13 cellular contexts compared by ENCODE assay signal in the genomic region with DNA sequence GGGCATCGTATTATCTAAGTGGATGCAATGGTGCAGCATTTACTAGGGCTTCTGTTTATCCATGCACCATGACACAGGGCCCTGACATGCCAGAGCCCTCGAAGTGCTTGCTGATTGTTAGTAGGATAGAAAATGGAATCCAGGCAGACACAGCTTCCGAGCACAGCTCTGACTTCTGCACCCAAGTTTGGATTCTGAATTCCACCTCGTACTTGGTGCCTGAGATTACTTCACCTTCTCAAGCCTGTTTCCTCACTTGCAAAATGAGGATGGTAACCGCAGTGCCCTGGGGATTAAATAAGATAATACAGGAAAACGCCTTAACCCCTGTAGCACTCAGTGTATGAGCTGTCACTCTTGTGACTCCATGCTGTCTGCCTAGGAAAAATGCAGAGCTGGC.
DNase-seq lines count a peak whose midpoint lies in the region; ATAC-seq and TF ChIP-seq lines count a peak whose summit lies in the region.
"Had no signal": no experiment of that assay in that cellular context is flagged by ENCODE, and none has a peak within 500 bp of the region (broad histone marks: within the 10 kb centered on the region; RNA-seq: fewer than 3 reads in every experiment).

No MANE protein-coding gene starts in this region.

- H3K27me3 ChIP-seq in adipocyte (replicated peaks; ENCODE audit: control insufficient read depth, insufficient read depth, low read length) = no peaks in the 10 kb centered on the region
- no peaks in the 10 kb centered on the region for H3K27me3 ChIP-seq in right cardiac atrium (ENCODE audit: control insufficient read depth, insufficient read depth)
- H3K27me3 ChIP-seq in sigmoid colon = no peaks in the 10 kb centered on the region

- peak; percentile 35 for DNase-seq in Daoy (ENCODE audit: low read depth)
- peak; percentile 44 for DNase-seq in adipocyte (ENCODE audit: low read depth)
- no peak for DNase-seq in right cardiac atrium
- DNase-seq in sigmoid colon = no peak
- DNase-seq in NCI-H2227 treated with DMSO at 0.1 percent for 48 hours (lab: John Stamatoyannopoulos, UW) = no peak
- DNase-seq in T-helper 1 cell = no peak
- DNase-seq: activated CD4-positive, alpha-beta T cell treated with anti-CD3 and anti-CD28 coated beads, Interleukin-2, amount 50 U/mL, for 1 hour; activated gamma-delta T cell; cerebellar nuclear complex; NCI-H69 had no signal

- no peaks in the 10 kb centered on the region for H3K9me3 ChIP-seq in adipocyte (ENCODE audit: control insufficient read depth, low read length)
- no peaks in the 10 kb centered on the region for H3K9me3 ChIP-seq in right cardiac atrium (ENCODE audit: control insufficient read depth, low read length)
- no peaks in the 10 kb centered on the region for H3K9me3 ChIP-seq in sigmoid colon

- peak overlapping the region; percentile 74 for H3K9ac ChIP-seq in adipocyte (ENCODE audit: low read length)

- no peak for TF ChIP-seq EP300 in sigmoid colon (IDR thresholded peaks at IDR 0.05)

- H3K4me1 ChIP-seq in adipocyte (ENCODE audit: control insufficient read depth, insufficient read depth, low read length) (peaks cover 43% of the 10 kb centered on the region), right cardiac atrium (ENCODE audit: control insufficient read depth, insufficient read depth, low read length) (peaks cover 10% of the 10 kb centered on the region), sigmoid colon (peaks cover 0 to 25% (median 22%) of the 10 kb centered on the region in 4 donors)

- no peak for TF ChIP-seq CTCF in sigmoid colon (IDR thresholded peaks at IDR 0.05)

- H3K4me3 ChIP-seq in adipocyte (ENCODE audit: low read length) = peak overlapping the region; percentile 46
- no peak overlapping the region for H3K4me3 ChIP-seq in right cardiac atrium (ENCODE audit: low read length)
- no peak overlapping the region for H3K4me3 ChIP-seq in sigmoid colon

- 23% methylated on average over 6 of the region's 6 CpGs for WGBS in right cardiac atrium
- WGBS in sigmoid colon, 2 donors = 56 to 61% methylated on average over 6 of the region's 6 CpGs

- no peaks in the 10 kb centered on the region for H3K36me3 ChIP-seq in adipocyte (ENCODE audit: control insufficient read depth, insufficient read depth, low read length, severe bottlenecking)
- H3K36me3 ChIP-seq in sigmoid colon = no peaks in the 10 kb centered on the region

- TF ChIP-seq POLR2A in sigmoid colon (IDR thresholded peaks at IDR 0.05) = no peak

- intact Hi-C loops in right cardiac atrium (cut with DNase I) = no loop called here
- intact Hi-C loops in sigmoid colon (cut with DNase I) = no loop called here

- ATAC-seq in right cardiac atrium (peak; percentile 55 to 67), HG02642 (IDR thresholded peaks at IDR 0.05; ENCODE audit: poor library complexity, unreplicated experiment) (no peak), HG03196 (IDR thresholded peaks at IDR 0.05; ENCODE audit: unreplicated experiment) (no peak)
- ATAC-seq: esophagus mucosa had no signal

- H3K27ac ChIP-seq in right cardiac atrium (ENCODE audit: low read length) (peak overlapping the region; percentile 25), sigmoid colon (peak overlapping the region; percentile 20 to 62 (median 50))

Comparison
In these comparisons a context has a peak if more than half of its experiments do, and no peak if none do; other contexts are left out.
1. DNase-seq: peak in Daoy (single experiment) and adipocyte (single experiment); none in right cardiac atrium (0 of 3), sigmoid colon (single experiment), NCI-H2227 treated with DMSO at 0.1 percent for 48 hours (single experiment) and T-helper 1 cell (0 of 5).
2. ATAC-seq: peak in right cardiac atrium (2 of 2); none in HG02642 (single experiment) and HG03196 (single experiment).